9 cellular contexts compared by ENCODE assay signal in the genomic region with DNA sequence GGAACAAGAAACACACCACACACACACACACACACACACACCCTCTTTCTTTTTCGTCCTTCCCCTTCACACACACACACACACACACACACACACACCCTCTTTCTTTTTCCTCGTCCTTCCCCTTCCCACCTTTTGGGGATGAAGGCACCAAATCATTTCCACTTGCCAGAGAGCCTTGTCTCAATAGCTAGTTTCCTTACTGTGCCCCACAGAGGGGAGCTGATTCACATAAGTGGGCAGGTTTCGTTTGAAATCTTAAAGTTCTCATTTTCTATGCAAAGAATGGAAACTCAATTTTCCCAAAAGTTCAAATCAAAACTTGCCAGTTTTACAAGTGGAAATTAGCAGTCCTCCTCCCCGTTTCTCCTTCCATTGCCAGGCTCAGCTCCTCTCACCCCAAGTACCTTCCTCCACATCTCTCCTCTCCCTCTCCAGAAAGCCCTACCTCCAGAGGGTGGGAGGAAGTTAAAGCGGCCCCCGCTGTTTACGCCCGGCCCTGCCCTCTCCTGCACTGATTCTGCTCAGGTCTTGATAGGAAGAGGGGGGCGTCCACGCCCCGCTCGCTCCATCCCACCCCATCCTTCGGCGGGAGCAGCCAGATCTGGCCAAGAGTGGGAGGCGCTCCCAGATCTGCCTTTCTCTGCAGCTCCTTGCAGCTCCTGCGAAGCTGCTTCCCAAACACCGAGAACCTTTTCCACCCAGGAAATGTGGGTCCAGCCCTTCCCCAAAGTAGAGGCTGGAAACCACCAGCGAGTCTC. TPM values are rescaled to one million over a fixed set of nuclear protein-coding genes. Genes with fewer than 3 reads are reported as not detected.
DNase-seq lines count a peak whose midpoint lies in the region; ATAC-seq, FAIRE-seq and TF ChIP-seq lines count a peak whose summit lies in the region.
"Had no signal": no experiment of that assay in that cellular context is flagged by ENCODE, and none has a peak within 500 bp of the region (broad histone marks: within the 10 kb centered on the region; RNA-seq: fewer than 3 reads in every experiment).

No MANE protein-coding gene starts in this region.

- peak overlapping the region in 1 of 3 donors; percentile 46 for H3K4me3 Mint-ChIP-seq in T-cell
- H3K4me3 Mint-ChIP-seq in activated naive CD4-positive, alpha-beta T cell treated with anti-CD3 and anti-CD28 coated beads, Interleukin-2, amount 10 ng/mL, durations not matched to agents 7 days and 5 days: no peak overlapping the region
- H3K4me3 Mint-ChIP-seq: activated naive CD8-positive, alpha-beta T cell treated with anti-CD3 and anti-CD28 coated beads, Interleukin-2, amount 10 ng/mL, durations not matched to agents 7 days and 5 days had no signal

- H3K9me3 ChIP-seq in ES-I3 (ENCODE audit: control insufficient read depth, insufficient read depth, low read length): no peaks in the 10 kb centered on the region
- H3K9me3 ChIP-seq in SK-N-MC (ENCODE audit: low read depth, low read length): no peaks in the 10 kb centered on the region
- H3K9me3 ChIP-seq in heart left ventricle: no peaks in the 10 kb centered on the region
- H3K9me3 ChIP-seq in pancreas: no peaks in the 10 kb centered on the region

- CTCF ChIA-PET in T-cell (lab: Charles Lee): interaction anchor here in 1 of 2 donors (0.6 kb wide), 1 partner anchor 886 kb away, joined by 3 read pairs; no protein-coding TSS in a partner anchor
- CTCF ChIA-PET in activated naive CD4-positive, alpha-beta T cell treated with anti-CD3 and anti-CD28 coated beads, Interleukin-2, amount 10 ng/mL, durations not matched to agents 7 days and 5 days (lab: Charles Lee): no interaction called here

- intact Hi-C loops in heart left ventricle (cut with DNase I): loop anchor here in 7 of 10 donors (2.0 to 10.0 kb wide), 5 partner anchors 57 to 121 kb away; no protein-coding TSS in a partner anchor
- intact Hi-C loops in pancreas (cut with DNase I): loop anchor here in 1 of 3 donors (10.0 kb wide), 1 partner anchor 107 kb away; no protein-coding TSS in a partner anchor

- ATAC-seq in heart left ventricle (peak; percentile 14 to 52 (median 44)), pancreas (peak; percentile 24 to 51 (median 42)), T-cell (replicated peaks in 1 of 4) (no peak)

- peaks cover 36 to 48% of the 10 kb centered on the region in 2 donors for H3K27me3 Mint-ChIP-seq in T-cell
- H3K27me3 Mint-ChIP-seq in activated naive CD4-positive, alpha-beta T cell treated with anti-CD3 and anti-CD28 coated beads, Interleukin-2, amount 10 ng/mL, durations not matched to agents 7 days and 5 days: peaks cover 40% of the 10 kb centered on the region

- DNase-seq in SK-N-MC (ENCODE audit: low read depth, low spot score) (no peak), heart left ventricle (peak in 2 of 5 donors; percentile 18 to 34), pancreas (peak; percentile 7 to 61 (median 22)), T-cell (no peak), GM19238 (ENCODE audit: insufficient read length, low spot score) (no peak), T1000 (lab: John Stamatoyannopoulos, UW) (no peak)
- DNase-seq in activated naive CD4-positive, alpha-beta T cell treated with anti-CD3 and anti-CD28 coated beads, Interleukin-2, amount 10 ng/mL, durations not matched to agents 7 days and 5 days: no peak
- DNase-seq: activated naive CD8-positive, alpha-beta T cell treated with anti-CD3 and anti-CD28 coated beads, Interleukin-2, amount 10 ng/mL, durations not matched to agents 7 days and 5 days had no signal

- POLR2A ChIA-PET in T-cell (lab: Charles Lee): no interaction called here

- H3K27me3 ChIP-seq in heart left ventricle (peaks cover 0 to 50% (median 0%) of the 10 kb centered on the region in 9 donors), pancreas (no peaks in the 10 kb centered on the region)

- H3K4me1 ChIP-seq in ES-I3 (ENCODE audit: insufficient read depth, low read length): peaks cover 24% of the 10 kb centered on the region; the same call in 1 of the 2 replicates
- peaks cover 0 to 25% (median 7%) of the 10 kb centered on the region in 12 donors for H3K4me1 ChIP-seq in heart left ventricle
- H3K4me1 ChIP-seq in pancreas: peaks cover 0 to 4% (median 3%) of the 10 kb centered on the region in 3 donors

- no peak overlapping the region for H3K27ac Mint-ChIP-seq in T-cell
- no peak overlapping the region for H3K27ac Mint-ChIP-seq in activated naive CD4-positive, alpha-beta T cell treated with anti-CD3 and anti-CD28 coated beads, Interleukin-2, amount 10 ng/mL, durations not matched to agents 7 days and 5 days
- H3K27ac Mint-ChIP-seq: activated naive CD8-positive, alpha-beta T cell treated with anti-CD3 and anti-CD28 coated beads, Interleukin-2, amount 10 ng/mL, durations not matched to agents 7 days and 5 days had no signal

- TF ChIP-seq CTCF in heart left ventricle (IDR thresholded peaks at IDR 0.05): no peak
- TF ChIP-seq CTCF in pancreas (IDR thresholded peaks at IDR 0.05): no peak

- peak overlapping the region; percentile 94 for H3K9ac ChIP-seq in ES-I3 (ENCODE audit: low read depth, low read length)
- H3K9ac ChIP-seq in SK-N-MC (ENCODE audit: insufficient read length): peak overlapping the region; percentile 79

- no peak for FAIRE-seq in pancreas (lab: Jason Lieb, UNC)

- 4 to 8% (median 6%) methylated on average over 18 of the region's 18 CpGs for WGBS in heart left ventricle, 4 donors
- WGBS in pancreas, 2 donors: 6 to 7% methylated on average over 18 of the region's 18 CpGs

- H3K4me1 Mint-ChIP-seq in T-cell: peaks cover 0 to 10% (median 7%) of the 10 kb centered on the region in 3 donors
- H3K4me1 Mint-ChIP-seq in activated naive CD4-positive, alpha-beta T cell treated with anti-CD3 and anti-CD28 coated beads, Interleukin-2, amount 10 ng/mL, durations not matched to agents 7 days and 5 days: peaks cover 8% of the 10 kb centered on the region

- TF ChIP-seq POLR2A in heart left ventricle (IDR thresholded peaks at IDR 0.05): no peak

- H3K27ac ChIP-seq in SK-N-MC (no peak overlapping the region), heart left ventricle (peak overlapping the region in 1 of 12 donors; percentile 61), pancreas (peak overlapping the region in 3 of 4 donors; percentile 56 to 76 (median 61))

- peaks cover 0 to 3% (median 0%) of the 10 kb centered on the region in 3 donors for H3K9me3 Mint-ChIP-seq in T-cell
- no peaks in the 10 kb centered on the region for H3K9me3 Mint-ChIP-seq in activated naive CD4-positive, alpha-beta T cell treated with anti-CD3 and anti-CD28 coated beads, Interleukin-2, amount 10 ng/mL, durations not matched to agents 7 days and 5 days
- H3K9me3 Mint-ChIP-seq: activated naive CD8-positive, alpha-beta T cell treated with anti-CD3 and anti-CD28 coated beads, Interleukin-2, amount 10 ng/mL, durations not matched to agents 7 days and 5 days had no signal

- H3K36me3 Mint-ChIP-seq in T-cell: no peaks in the 10 kb centered on the region
- H3K36me3 Mint-ChIP-seq in activated naive CD4-positive, alpha-beta T cell treated with anti-CD3 and anti-CD28 coated beads, Interleukin-2, amount 10 ng/mL, durations not matched to agents 7 days and 5 days: no peaks in the 10 kb centered on the region
- H3K36me3 Mint-ChIP-seq: activated naive CD8-positive, alpha-beta T cell treated with anti-CD3 and anti-CD28 coated beads, Interleukin-2, amount 10 ng/mL, durations not matched to agents 7 days and 5 days had no signal

- H3K36me3 ChIP-seq in ES-I3 (ENCODE audit: insufficient read depth, low read length) (no peaks in the 10 kb centered on the region), SK-N-MC (ENCODE audit: insufficient read depth, low read length) (no peaks in the 10 kb centered on the region), heart left ventricle (no peaks in the 10 kb centered on the region), pancreas (no peaks in the 10 kb centered on the region)

- H3K4me3 ChIP-seq in SK-N-MC (peak overlapping the region; percentile 81), heart left ventricle (peak overlapping the region; percentile 60 to 95 (median 80)), pancreas (peak overlapping the region; percentile 72 to 92 (median 86))

RNA-seq across cellular contexts. Expression of gene CTTNBP2, which starts 1.3 kb away (rescaled TPM):
- total RNA-seq in heart left ventricle (1 to 10 TPM in 4 of 9 donors, under 1 TPM in 5; 0.31 to 3.9 (median 0.95) TPM), pancreas (10 to 100 TPM in 4 of 6 donors, 1 to 10 TPM in 2; 7.7 to 15.4 (median 10.8) TPM), T-cell (under 1 TPM in 3 of 5 donors, not detected in 2; 0.06 to 0.61 (median 0.16) TPM)
- polyA plus RNA-seq in heart left ventricle (under 1 TPM; 0.55 to 0.65 TPM), pancreas (10 to 100 TPM in 1 of 2 donors, 1 to 10 TPM in 1; 4.8 to 10.4 TPM)
- total RNA-seq: activated naive CD8-positive, alpha-beta T cell treated with anti-CD3 and anti-CD28 coated beads, Interleukin-2, amount 10 ng/mL, durations not matched to agents 7 days and 5 days had no signal

Comparison
In these comparisons a context has a peak if more than half of its experiments do, and no peak if none do; other contexts are left out.
1. DNase-seq: peak in pancreas (6 of 6); none in SK-N-MC (single experiment), T-cell (0 of 34), GM19238 (single experiment), T1000 (single experiment) and activated naive CD4-positive, alpha-beta T cell treated with anti-CD3 and anti-CD28 coated beads, Interleukin-2, amount 10 ng/mL, durations not matched to agents 7 days and 5 days (single experiment).
2. ATAC-seq: peak in heart left ventricle (4 of 4) and pancreas (4 of 4); none in T-cell (0 of 4).
3. Peak in every context shown above with its lines, with median percentiles within 50 percentile points of each other: H3K4me3 ChIP-seq.